10 cellular contexts compared by ENCODE assay signal in the genomic region with DNA sequence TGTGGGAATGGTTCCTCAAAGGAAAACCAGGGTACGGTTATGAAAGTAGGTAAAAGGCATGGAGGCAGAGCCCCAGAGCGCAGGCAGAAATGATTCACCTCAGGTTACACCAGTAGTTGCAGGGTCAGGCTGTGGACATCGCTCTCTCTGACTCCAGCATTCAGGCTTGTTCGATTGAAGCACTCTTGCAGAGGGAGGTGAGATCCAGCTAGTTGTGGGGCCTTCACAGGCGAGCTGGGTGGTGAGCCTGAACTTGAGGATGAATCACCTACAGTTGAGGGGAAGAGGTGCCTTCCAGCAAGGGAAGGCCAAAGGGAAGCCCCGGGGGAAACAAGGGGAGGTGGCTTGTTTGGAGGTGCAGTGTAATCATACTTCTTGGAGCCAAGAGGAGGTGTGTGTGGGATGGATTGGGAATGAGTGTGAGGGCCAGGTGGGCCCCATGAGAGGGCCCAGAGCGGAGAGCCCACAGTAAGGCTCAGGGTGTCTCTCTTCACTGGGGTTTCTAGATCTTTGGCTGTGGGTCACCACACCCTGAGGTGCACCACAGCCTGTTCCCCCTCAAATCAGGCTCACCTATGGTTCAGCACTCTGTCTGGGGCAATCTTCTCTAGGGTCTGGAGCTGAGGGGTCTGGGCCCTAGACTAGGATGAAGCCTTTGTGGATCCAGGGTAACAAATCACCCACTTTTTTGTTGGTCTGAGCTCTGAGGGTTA. TPM values are rescaled to one million over a fixed set of nuclear protein-coding genes. Genes with fewer than 3 reads are reported as not detected.
DNase-seq lines count a peak whose midpoint lies in the region; ATAC-seq and TF ChIP-seq lines count a peak whose summit lies in the region.
"Had no signal": no experiment of that assay in that cellular context is flagged by ENCODE, and none has a peak within 500 bp of the region (broad histone marks: within the 10 kb centered on the region; RNA-seq: fewer than 3 reads in every experiment).

No MANE protein-coding gene starts in this region.

- no peak for DNase-seq in central memory CD8-positive, alpha-beta T cell (ENCODE audit: low spot score in 2 of 2)
- DNase-seq in osteocyte (ENCODE audit: extremely low spot score, unreplicated experiment) (no peak), A673 (ENCODE audit: low spot score) (no peak), HPDE6-E6E7 (ENCODE audit: extremely low spot score) (no peak), DMS 273 (lab: John Stamatoyannopoulos, UW; ENCODE audit: unreplicated experiment) (no peak), DMS153 (lab: John Stamatoyannopoulos, UW) (no peak)
- DNase-seq: NCI-H526 treated with DMSO at 0.1 percent for 48 hours, occipital lobe had no signal

- no peak for ATAC-seq in central memory CD8-positive, alpha-beta T cell (replicated peaks; ENCODE audit: extremely low read depth, poor library complexity, severe bottlenecking)

- H3K27ac ChIP-seq in BLaER1 treated with 17β-estradiol and CSF1 and Interleukin-3, amounts not matched to agents 10 nM and 100 nM: peak overlapping the region in 8 of 11 experiments; percentile 48 to 96 (median 78); a peak in 15 of 22 replicates
- H3K27ac ChIP-seq in KOPT-K1 (ENCODE audit: low read depth, low read length, poor library complexity, severe bottlenecking) (peak overlapping the region; percentile 4), A673 (ENCODE audit: low read depth, low read length, poor library complexity, severe bottlenecking) (no peak overlapping the region)

- H3K4me1 ChIP-seq in BLaER1 treated with 17β-estradiol and CSF1 and Interleukin-3, amounts not matched to agents 10 nM and 100 nM: peaks cover 45 to 92% (median 73%) of the 10 kb centered on the region in 10 experiments
- H3K4me1 ChIP-seq in A673 (ENCODE audit: insufficient read depth, low read length, poor library complexity, severe bottlenecking): peaks cover 7% of the 10 kb centered on the region

- H4K20me1 ChIP-seq in BLaER1 treated with 17β-estradiol and CSF1 and Interleukin-3, amounts not matched to agents 10 nM and 100 nM: peaks cover 0 to 86% (median 7%) of the 10 kb centered on the region in 11 experiments; a peak in 7 of 22 replicates

- H3K36me3 Mint-ChIP-seq in central memory CD8-positive, alpha-beta T cell (ENCODE audit: insufficient read depth): peaks cover 11% of the 10 kb centered on the region
- H3K36me3 Mint-ChIP-seq in osteocyte (ENCODE audit: unreplicated experiment): peaks cover 8% of the 10 kb centered on the region

- H3K27me3 ChIP-seq in BLaER1 treated with 17β-estradiol and CSF1 and Interleukin-3, amounts not matched to agents 10 nM and 100 nM: no peaks in the 10 kb centered on the region
- H3K27me3 ChIP-seq in A673 (replicated peaks; ENCODE audit: insufficient read depth, low read depth, low read length, poor library complexity): no peaks in the 10 kb centered on the region

- H3K27me3 Mint-ChIP-seq in central memory CD8-positive, alpha-beta T cell: no peaks in the 10 kb centered on the region
- H3K27me3 Mint-ChIP-seq in osteocyte (ENCODE audit: unreplicated experiment): no peaks in the 10 kb centered on the region

- no TSS peak for BruUV-seq in A673 (replicated peaks; lab: Mats Ljungman, UMichigan)

- TF ChIP-seq CTCF in osteocyte (IDR thresholded peaks at IDR 0.05) (no peak), A673 (conservative IDR thresholded peaks at IDR 0.05; ENCODE audit: low read depth, low read length) (no peak)

- no peaks in the 10 kb centered on the region for H3K9me3 Mint-ChIP-seq in central memory CD8-positive, alpha-beta T cell
- no peaks in the 10 kb centered on the region for H3K9me3 Mint-ChIP-seq in osteocyte (ENCODE audit: unreplicated experiment)

- H3K36me3 ChIP-seq in BLaER1 treated with 17β-estradiol and CSF1 and Interleukin-3, amounts not matched to agents 10 nM and 100 nM: peaks cover 65 to 95% (median 84%) of the 10 kb centered on the region in 11 experiments
- H3K36me3 ChIP-seq in KOPT-K1 (ENCODE audit: insufficient read depth, low read length) (peaks cover 93% of the 10 kb centered on the region), A673 (ENCODE audit: insufficient read depth, low read length, poor library complexity, severe bottlenecking) (no peaks in the 10 kb centered on the region)

- H3K27ac Mint-ChIP-seq in central memory CD8-positive, alpha-beta T cell (ENCODE audit: low read depth): peak overlapping the region; percentile 34
- peak overlapping the region; percentile 93 for H3K27ac Mint-ChIP-seq in osteocyte (ENCODE audit: unreplicated experiment)

- H3K4me1 Mint-ChIP-seq in central memory CD8-positive, alpha-beta T cell: peaks cover 15% of the 10 kb centered on the region
- H3K4me1 Mint-ChIP-seq in osteocyte (ENCODE audit: unreplicated experiment): peaks cover 52% of the 10 kb centered on the region

- CTCF ChIA-PET in A673 (lab: Charles Lee): no interaction called here

- peak overlapping the region in 2 of 11 experiments; percentile 3 to 30; a peak in 3 of 22 replicates for H3K9ac ChIP-seq in BLaER1 treated with 17β-estradiol and CSF1 and Interleukin-3, amounts not matched to agents 10 nM and 100 nM

- POLR2A ChIA-PET in A673 (lab: Charles Lee; ENCODE audit: low non-redundant PET): no interaction called here

- H3K4me2 ChIP-seq in BLaER1 treated with 17β-estradiol and CSF1 and Interleukin-3, amounts not matched to agents 10 nM and 100 nM: peak overlapping the region in 7 of 11 experiments; percentile 0 to 42 (median 14); a peak in 12 of 22 replicates

- intact Hi-C loops in A673 (cut with micrococcal nuclease; ENCODE audit: unreplicated experiment): no loop called here

- H3K4me3 Mint-ChIP-seq in central memory CD8-positive, alpha-beta T cell: no peak overlapping the region
- no peak overlapping the region for H3K4me3 Mint-ChIP-seq in osteocyte (ENCODE audit: unreplicated experiment)

- no peak overlapping the region for H3K4me3 ChIP-seq in BLaER1 treated with 17β-estradiol and CSF1 and Interleukin-3, amounts not matched to agents 10 nM and 100 nM
- H3K4me3 ChIP-seq in A673 (ENCODE audit: low read depth, low read length, poor library complexity, severe bottlenecking): no peak overlapping the region

- peaks cover 0 to 21% (median 0%) of the 10 kb centered on the region in 11 experiments; a peak in 6 of 22 replicates for H3K9me3 ChIP-seq in BLaER1 treated with 17β-estradiol and CSF1 and Interleukin-3, amounts not matched to agents 10 nM and 100 nM (replicated peaks in 1 of 11)
- H3K9me3 ChIP-seq in KOPT-K1 (ENCODE audit: insufficient read depth, low read length, poor library complexity, severe bottlenecking) (no peaks in the 10 kb centered on the region), A673 (ENCODE audit: low read depth, low read length, poor library complexity, severe bottlenecking) (no peaks in the 10 kb centered on the region)

RNA-seq across cellular contexts. Expression of a gene that starts 23.1 kb away (rescaled TPM):
- total RNA-seq in osteocyte (17.8 and 20.0 TPM in 2 replicates), A673 (2021) (1.8 and 4.3 TPM in 2 replicates)

RNA-seq across cellular contexts. Expression of a gene that starts 48.5 kb away (rescaled TPM):
- total RNA-seq in osteocyte (97.6 and 106 TPM in 2 replicates), A673 (2021) (90.5 and 101 TPM in 2 replicates)
